Comparison of ENCODE assay signal across 8 cellular contexts in genomic region chr17:76179496-76180467, GRCh38. TPM values are rescaled to one million over a fixed set of nuclear protein-coding genes. Genes with fewer than 3 reads are reported as not detected.
DNase-seq lines count a peak whose midpoint lies in the region; ATAC-seq, FAIRE-seq and TF ChIP-seq lines count a peak whose summit lies in the region.

No MANE protein-coding gene starts in this region.

- H3K27me3 ChIP-seq in DND-41 (ENCODE audit: insufficient read depth, low read length, poor library complexity) (no peaks in the 10 kb centered on the region), keratinocyte (ENCODE audit: control insufficient read depth, extremely low read depth, insufficient read depth, low read length) (no peaks in the 10 kb centered on the region), dorsolateral prefrontal cortex (no peaks in the 10 kb centered on the region)

- dilution Hi-C loops in keratinocyte (cut with MboI; ENCODE audit: extremely low pct_ligation_motif_present, low sequenced_read_pairs): no loop called here

- intact Hi-C loops in activated CD8-positive, alpha-beta T cell treated with anti-CD3 and anti-CD28 coated beads for 36 hours (cut with micrococcal nuclease): loop anchor here (5.0 kb wide), 2 partner anchors 32 to 57 kb away; no protein-coding TSS in a partner anchor
- intact Hi-C loops in dorsolateral prefrontal cortex (cut with DNase I): loop anchor here (2.0 to 5.0 kb wide), 4 partner anchors 42 to 98 kb away; no protein-coding TSS in a partner anchor

- H3K9ac ChIP-seq in DND-41 (ENCODE audit: low read depth, low read length): peak overlapping the region; percentile 42
- no peak overlapping the region for H3K9ac ChIP-seq in keratinocyte (ENCODE audit: control insufficient read depth, extremely low read depth, insufficient read depth, low read length)

- TF ChIP-seq CTCF in DND-41 (IDR thresholded peaks at IDR 0.05; ENCODE audit: borderline replicate concordance, extremely low read depth, low read length, poor library complexity, severe bottlenecking) (peak; percentile 65), keratinocyte (optimal IDR thresholded peaks at IDR 0.05 in 1 of 3, IDR thresholded peaks at IDR 0.05 in 1 of 3, conservative IDR thresholded peaks at IDR 0.05 in 1 of 3; ENCODE audit: extremely low read depth in 1 of 3, insufficient read depth in 2 of 3, low read length in 3 of 3) (peak in 1 of 3 experiments; percentile 8), dorsolateral prefrontal cortex (IDR thresholded peaks at IDR 0.05 in 54 of 56, conservative IDR thresholded peaks at IDR 0.05 in 2 of 56; ENCODE audit: low read depth in 1 of 56, partially characterized antibody in 56 of 56) (no peak)
- peak; percentile 39 for TF ChIP-seq CTCF in activated CD8-positive, alpha-beta T cell treated with anti-CD3 and anti-CD28 coated beads for 36 hours (IDR thresholded peaks at IDR 0.05)

- no peaks in the 10 kb centered on the region for H3K36me3 ChIP-seq in DND-41 (ENCODE audit: insufficient read depth, low read length)
- H3K36me3 ChIP-seq in keratinocyte (ENCODE audit: control insufficient read depth in 2 of 2, extremely low read depth in 1 of 2, insufficient read depth in 2 of 2, low read length in 2 of 2): no peaks in the 10 kb centered on the region

- FAIRE-seq in keratinocyte (lab: Jason Lieb, UNC): no peak

- H3K4me1 ChIP-seq in DND-41 (ENCODE audit: insufficient read depth, low read length) (peaks cover 39% of the 10 kb centered on the region), keratinocyte (ENCODE audit: control insufficient read depth, extremely low read depth, insufficient read depth, low read length) (peaks cover 6% of the 10 kb centered on the region)

- CTCF ChIA-PET in activated CD8-positive, alpha-beta T cell treated with anti-CD3 and anti-CD28 coated beads for 36 hours (lab: Charles Lee): interaction anchor here (0.9 to 9.0 kb wide), 30 partner anchors 10 to 195 kb away, joined by 3 to 95 read pairs (median 6); partner anchors contain the start of genes EXOC7, FOXJ1 and UBALD2

- peak; percentile 77 for DNase-seq in DND-41
- DNase-seq in Jurkat, Clone E6-1 (ENCODE audit: low read depth, low spot score): peak; percentile 91
- DNase-seq in activated CD8-positive, alpha-beta T cell treated with anti-CD3 and anti-CD28 coated beads for 36 hours: peak; percentile 60
- no peak for DNase-seq in keratinocyte (ENCODE audit: low read depth, low spot score)
- DNase-seq in dorsolateral prefrontal cortex: no peak
- DNase-seq in NCI-H82 treated with DMSO at 0.1 percent for 48 hours (lab: John Stamatoyannopoulos, UW; ENCODE audit: unreplicated experiment): no peak
- DNase-seq in NCI-H226: no peak

- H2AFZ ChIP-seq in DND-41 (ENCODE audit: low read depth, low read length) (peak overlapping the region; percentile 67), keratinocyte (ENCODE audit: control insufficient read depth, low read length) (peak overlapping the region; percentile 71)

- H4K20me1 ChIP-seq in DND-41 (ENCODE audit: insufficient read depth, low read length) (no peaks in the 10 kb centered on the region), keratinocyte (ENCODE audit: control insufficient read depth, extremely low read depth, insufficient read depth, low read length) (no peaks in the 10 kb centered on the region)

- no peaks in the 10 kb centered on the region for H3K9me3 Mint-ChIP-seq in activated CD8-positive, alpha-beta T cell treated with anti-CD3 and anti-CD28 coated beads for 36 hours

- no peaks in the 10 kb centered on the region for H3K9me1 ChIP-seq in keratinocyte (ENCODE audit: control insufficient read depth, extremely low read depth, insufficient read depth, low read length)

- H3K4me3 Mint-ChIP-seq in activated CD8-positive, alpha-beta T cell treated with anti-CD3 and anti-CD28 coated beads for 36 hours: peak overlapping the region; percentile 66

- H3K4me2 ChIP-seq in DND-41 (ENCODE audit: insufficient read depth, low read length): peak overlapping the region; percentile 53
- H3K4me2 ChIP-seq in keratinocyte (ENCODE audit: control insufficient read depth, extremely low read depth, insufficient read depth, low read depth, low read length): peak overlapping the region; percentile 14

- H3K27ac ChIP-seq in DND-41 (ENCODE audit: low read length) (peak overlapping the region; percentile 86), keratinocyte (ENCODE audit: control insufficient read depth, insufficient read depth, low read length) (no peak overlapping the region), dorsolateral prefrontal cortex (no peak overlapping the region)

- peak overlapping the region; percentile 90 for H3K27ac Mint-ChIP-seq in activated CD8-positive, alpha-beta T cell treated with anti-CD3 and anti-CD28 coated beads for 36 hours

- H3K36me3 Mint-ChIP-seq in activated CD8-positive, alpha-beta T cell treated with anti-CD3 and anti-CD28 coated beads for 36 hours (ENCODE audit: low read depth): peaks cover 19% of the 10 kb centered on the region

- H3K4me1 Mint-ChIP-seq in activated CD8-positive, alpha-beta T cell treated with anti-CD3 and anti-CD28 coated beads for 36 hours (ENCODE audit: low read depth): peaks cover 57% of the 10 kb centered on the region

- H3K79me2 ChIP-seq in DND-41 (ENCODE audit: insufficient read depth, low read length) (no peaks in the 10 kb centered on the region), keratinocyte (ENCODE audit: control insufficient read depth, insufficient read depth, low read length) (no peaks in the 10 kb centered on the region)

- peaks cover 2% of the 10 kb centered on the region for H3K9me3 ChIP-seq in DND-41 (ENCODE audit: insufficient read depth, low read length, severe bottlenecking)
- H3K9me3 ChIP-seq in keratinocyte (ENCODE audit: control insufficient read depth, low read depth, low read length): no peaks in the 10 kb centered on the region

- H3K4me3 ChIP-seq in DND-41 (ENCODE audit: low read depth in 1 of 2, low read length in 2 of 2) (peak overlapping the region in 1 of 2 experiments; percentile 35; a peak in 2 of 4 replicates), keratinocyte (ENCODE audit: control insufficient read depth in 2 of 3, extremely low read depth in 1 of 3, insufficient read depth in 2 of 3, low read depth in 1 of 3, low read length in 3 of 3) (no peak overlapping the region), dorsolateral prefrontal cortex (no peak overlapping the region)
- no peak overlapping the region for H3K4me3 ChIP-seq in Jurkat, Clone E6-1 (ENCODE audit: low read length)

- POLR2A ChIA-PET in activated CD8-positive, alpha-beta T cell treated with anti-CD3 and anti-CD28 coated beads for 36 hours (lab: Charles Lee): interaction anchor here (0.6 to 21.1 kb wide), 23 partner anchors 8 to 100 kb away, joined by 3 to 700 read pairs (median 4); partner anchors contain the start of genes EXOC7, FOXJ1 and UBALD2

- no peaks in the 10 kb centered on the region for H3K27me3 Mint-ChIP-seq in activated CD8-positive, alpha-beta T cell treated with anti-CD3 and anti-CD28 coated beads for 36 hours

- ATAC-seq in DND-41 (ENCODE audit: insufficient read depth, low read depth): peak; percentile 88
- peak; percentile 85 for ATAC-seq in activated CD8-positive, alpha-beta T cell treated with anti-CD3 and anti-CD28 coated beads for 36 hours
- ATAC-seq in HG02623 (IDR thresholded peaks at IDR 0.05; ENCODE audit: unreplicated experiment): no peak

RNA-seq across cellular contexts. Expression of gene FOXJ1, which starts 38.7 kb away (rescaled TPM):
- not detected for polyA plus RNA-seq in Jurkat, Clone E6-1 (2012; ENCODE audit: insufficient read depth, insufficient read length)
- 10 to 100 TPM; 11.1 to 11.6 TPM for total RNA-seq in activated CD8-positive, alpha-beta T cell treated with anti-CD3 and anti-CD28 coated beads for 36 hours
- 0.01 to 0.03 TPM (median 0.02 TPM) in 3 replicates for polyA plus RNA-seq in keratinocyte
- polyA plus RNA-seq in keratinocyte (2011; ENCODE audit: low read depth): not detected
- polyA plus RNA-seq in keratinocyte (2011; cell fraction: cytosol; rRNA removed): not detected in 2 replicates
- polyA plus RNA-seq in keratinocyte (2011; cell fraction: nucleus; rRNA removed): not detected in 2 replicates
- 0.03 TPM in 1 of 2 replicates, not detected in the other for polyA plus RNA-seq in keratinocyte (2012; ENCODE audit: low replicate concordance)
- polyA minus RNA-seq in keratinocyte: not detected in 3 replicates
- polyA minus RNA-seq in keratinocyte (2011; cell fraction: cytosol; rRNA and poly(A)+ RNA removed): not detected
- polyA minus RNA-seq in keratinocyte (2011; cell fraction: nucleus; rRNA and poly(A)+ RNA removed): not detected in 2 replicates
- 10 to 100 TPM in 5 of 120 experiments, 1 to 10 TPM in 102, under 1 TPM in 13; 0.39 to 24.1 (median 2.3) TPM for total RNA-seq in dorsolateral prefrontal cortex

Comparison
In these comparisons a context has a peak if more than half of its experiments do, and no peak if none do; other contexts are left out.
1. DNase-seq: peak in DND-41 (single experiment), Jurkat, Clone E6-1 (single experiment) and activated CD8-positive, alpha-beta T cell treated with anti-CD3 and anti-CD28 coated beads for 36 hours (single experiment); none in keratinocyte (single experiment), dorsolateral prefrontal cortex (0 of 10), NCI-H82 treated with DMSO at 0.1 percent for 48 hours (single experiment) and NCI-H226 (single experiment).
2. CTCF ChIP-seq: peak in DND-41 (single experiment) and activated CD8-positive, alpha-beta T cell treated with anti-CD3 and anti-CD28 coated beads for 36 hours (single experiment); none in dorsolateral prefrontal cortex (0 of 56).